In genomic region chr19:800360-801029, GRCh38 we compare ENCODE assay signal across 7 cellular contexts. TPM values are rescaled to one million over a fixed set of nuclear protein-coding genes. Genes with fewer than 3 reads are reported as not detected.
DNase-seq lines count a peak whose midpoint lies in the region; ATAC-seq and TF ChIP-seq lines count a peak whose summit lies in the region.

No MANE protein-coding gene starts in this region.

- H3K4me3 ChIP-seq in HEK293 (ENCODE audit: low read depth, low read length) (peak overlapping the region; percentile 21), iPS-20b (ENCODE audit: low read length) (peak overlapping the region; percentile 96)

- no peaks in the 10 kb centered on the region for H3K9me3 ChIP-seq in HEK293 (ENCODE audit: control insufficient read depth, insufficient read depth, low read depth, low read length)
- H3K9me3 ChIP-seq in iPS-20b (ENCODE audit: insufficient read depth, low read depth, low read length), result no peaks in the 10 kb centered on the region

- peak overlapping the region; percentile 92 for H3K4me3 Mint-ChIP-seq in activated T-helper 1 cell treated with anti-CD3 and anti-CD28 coated beads, Interleukin-12 subunit alpha, Interleukin-12 subunit beta, Interleukin-2, Interleukin-4 antibody, amounts not matched to agents 30 ng/mL and 10 ng/mL and 1 ng/mL, durations not matched to agents 14 hours and 24 hours and 36 hours
- peak overlapping the region; percentile 89 for H3K4me3 Mint-ChIP-seq in stimulated activated memory B cell treated with anti-CD40 and anti-IgM and Interleukin-4, amounts not matched to agents 10 μg/mL and 1 μg/mL and 100 μg/mL, for 72 hours

- H3K27ac Mint-ChIP-seq in activated T-helper 1 cell treated with anti-CD3 and anti-CD28 coated beads, Interleukin-12 subunit alpha, Interleukin-12 subunit beta, Interleukin-2, Interleukin-4 antibody, amounts not matched to agents 30 ng/mL and 10 ng/mL and 1 ng/mL, durations not matched to agents 14 hours and 24 hours and 36 hours, result peak overlapping the region; percentile 58
- H3K27ac Mint-ChIP-seq in stimulated activated memory B cell treated with anti-CD40 and anti-IgM and Interleukin-4, amounts not matched to agents 10 μg/mL and 1 μg/mL and 100 μg/mL, for 72 hours, result peak overlapping the region; percentile 90

- H3K36me3 Mint-ChIP-seq in activated T-helper 1 cell treated with anti-CD3 and anti-CD28 coated beads, Interleukin-12 subunit alpha, Interleukin-12 subunit beta, Interleukin-2, Interleukin-4 antibody, amounts not matched to agents 30 ng/mL and 10 ng/mL and 1 ng/mL, durations not matched to agents 14 hours and 24 hours and 36 hours (ENCODE audit: low read depth), result peaks cover 40% of the 10 kb centered on the region
- H3K36me3 Mint-ChIP-seq in stimulated activated memory B cell treated with anti-CD40 and anti-IgM and Interleukin-4, amounts not matched to agents 10 μg/mL and 1 μg/mL and 100 μg/mL, for 72 hours, result peaks cover 47% of the 10 kb centered on the region

- POLR2A ChIA-PET in HEK293 (lab: Yijun Ruan, JAX), result interaction anchor here (0.9 to 1.7 kb wide), 5 partner anchors 9 to 26 kb away, joined by 3 to 5 read pairs (median 4); no protein-coding TSS in a partner anchor

- peak overlapping the region; percentile 97 for H3K27ac ChIP-seq in HEK293 (ENCODE audit: extremely low read depth, low read depth, low read length)
- peak overlapping the region; percentile 36 for H3K27ac ChIP-seq in iPS-20b (ENCODE audit: low read length)

- intact Hi-C loops in activated T-helper 1 cell treated with anti-CD3 and anti-CD28 coated beads, Interleukin-12 subunit alpha, Interleukin-12 subunit beta, Interleukin-2, Interleukin-4 antibody, amounts not matched to agents 30 ng/mL and 10 ng/mL and 1 ng/mL, durations not matched to agents 14 hours and 24 hours and 36 hours (cut with micrococcal nuclease), result no loop called here

- peaks cover 19% of the 10 kb centered on the region for H3K4me1 Mint-ChIP-seq in activated T-helper 1 cell treated with anti-CD3 and anti-CD28 coated beads, Interleukin-12 subunit alpha, Interleukin-12 subunit beta, Interleukin-2, Interleukin-4 antibody, amounts not matched to agents 30 ng/mL and 10 ng/mL and 1 ng/mL, durations not matched to agents 14 hours and 24 hours and 36 hours (ENCODE audit: low read depth)
- H3K4me1 Mint-ChIP-seq in stimulated activated memory B cell treated with anti-CD40 and anti-IgM and Interleukin-4, amounts not matched to agents 10 μg/mL and 1 μg/mL and 100 μg/mL, for 72 hours, result peaks cover 52% of the 10 kb centered on the region

- no peaks in the 10 kb centered on the region for H3K9me3 Mint-ChIP-seq in activated T-helper 1 cell treated with anti-CD3 and anti-CD28 coated beads, Interleukin-12 subunit alpha, Interleukin-12 subunit beta, Interleukin-2, Interleukin-4 antibody, amounts not matched to agents 30 ng/mL and 10 ng/mL and 1 ng/mL, durations not matched to agents 14 hours and 24 hours and 36 hours
- H3K9me3 Mint-ChIP-seq in stimulated activated memory B cell treated with anti-CD40 and anti-IgM and Interleukin-4, amounts not matched to agents 10 μg/mL and 1 μg/mL and 100 μg/mL, for 72 hours, result no peaks in the 10 kb centered on the region

- peak overlapping the region; percentile 41; the same call in 1 of the 2 replicates for H3K9ac ChIP-seq in iPS-20b (ENCODE audit: low read depth, low read length)

- H3K27me3 Mint-ChIP-seq in activated T-helper 1 cell treated with anti-CD3 and anti-CD28 coated beads, Interleukin-12 subunit alpha, Interleukin-12 subunit beta, Interleukin-2, Interleukin-4 antibody, amounts not matched to agents 30 ng/mL and 10 ng/mL and 1 ng/mL, durations not matched to agents 14 hours and 24 hours and 36 hours (ENCODE audit: insufficient read depth), result no peaks in the 10 kb centered on the region
- H3K27me3 Mint-ChIP-seq in stimulated activated memory B cell treated with anti-CD40 and anti-IgM and Interleukin-4, amounts not matched to agents 10 μg/mL and 1 μg/mL and 100 μg/mL, for 72 hours, result no peaks in the 10 kb centered on the region

- TF ChIP-seq CTCF in HEK293 (tag by site-specific recombination; IDR thresholded peaks at IDR 0.05), result no peak

- peaks cover 0 to 74% of the 10 kb centered on the region in 2 experiments; a peak in 2 of 3 replicates for H3K36me3 ChIP-seq in HEK293 (ENCODE audit: control insufficient read depth in 2 of 2, insufficient read depth in 1 of 2, low read length in 2 of 2)
- H3K36me3 ChIP-seq in iPS-20b (ENCODE audit: insufficient read depth, low read depth, low read length), result peaks cover 73% of the 10 kb centered on the region

- peaks cover 25% of the 10 kb centered on the region for H3K4me1 ChIP-seq in HEK293 (ENCODE audit: control insufficient read depth, insufficient read depth, low read length)
- H3K4me1 ChIP-seq in iPS-20b (ENCODE audit: insufficient read depth, low read length), result peaks cover 13% of the 10 kb centered on the region

- no peaks in the 10 kb centered on the region for H3K27me3 ChIP-seq in iPS-20b (ENCODE audit: insufficient read depth, low read length)

- CTCF ChIA-PET in HEK293 (lab: Yijun Ruan, JAX), result interaction anchor here (0.9 to 1.0 kb wide), 2 partner anchors 30 to 31 kb away, joined by 4 to 6 read pairs; no protein-coding TSS in a partner anchor

- no peak for ATAC-seq in stimulated activated memory B cell treated with anti-CD40 and anti-IgM and Interleukin-4, amounts not matched to agents 10 μg/mL and 1 μg/mL and 100 μg/mL, for 72 hours
- no peak for ATAC-seq in GM18861 (IDR thresholded peaks at IDR 0.05; ENCODE audit: unreplicated experiment)

- no peak for DNase-seq in activated T-helper 1 cell treated with anti-CD3 and anti-CD28 coated beads, Interleukin-12 subunit alpha, Interleukin-12 subunit beta, Interleukin-2, Interleukin-4 antibody, amounts not matched to agents 30 ng/mL and 10 ng/mL and 1 ng/mL, durations not matched to agents 14 hours and 24 hours and 36 hours (ENCODE audit: low spot score)
- no peak for DNase-seq in hippocampal formation (lab: John Stamatoyannopoulos, UW)
- no peak for DNase-seq in activated CD4-positive, alpha-beta T cell treated with anti-CD3 and anti-CD28 coated beads for 1 hour

TF ChIP-seq in HEK293, 187 proteins besides CTCF, POLR2A, EP300 and RAD21 (continues in another document):
- TF ChIP-seq INSM2 (tag by site-specific recombination; IDR thresholded peaks at IDR 0.05), result no peak
- TF ChIP-seq, protein P1, sequence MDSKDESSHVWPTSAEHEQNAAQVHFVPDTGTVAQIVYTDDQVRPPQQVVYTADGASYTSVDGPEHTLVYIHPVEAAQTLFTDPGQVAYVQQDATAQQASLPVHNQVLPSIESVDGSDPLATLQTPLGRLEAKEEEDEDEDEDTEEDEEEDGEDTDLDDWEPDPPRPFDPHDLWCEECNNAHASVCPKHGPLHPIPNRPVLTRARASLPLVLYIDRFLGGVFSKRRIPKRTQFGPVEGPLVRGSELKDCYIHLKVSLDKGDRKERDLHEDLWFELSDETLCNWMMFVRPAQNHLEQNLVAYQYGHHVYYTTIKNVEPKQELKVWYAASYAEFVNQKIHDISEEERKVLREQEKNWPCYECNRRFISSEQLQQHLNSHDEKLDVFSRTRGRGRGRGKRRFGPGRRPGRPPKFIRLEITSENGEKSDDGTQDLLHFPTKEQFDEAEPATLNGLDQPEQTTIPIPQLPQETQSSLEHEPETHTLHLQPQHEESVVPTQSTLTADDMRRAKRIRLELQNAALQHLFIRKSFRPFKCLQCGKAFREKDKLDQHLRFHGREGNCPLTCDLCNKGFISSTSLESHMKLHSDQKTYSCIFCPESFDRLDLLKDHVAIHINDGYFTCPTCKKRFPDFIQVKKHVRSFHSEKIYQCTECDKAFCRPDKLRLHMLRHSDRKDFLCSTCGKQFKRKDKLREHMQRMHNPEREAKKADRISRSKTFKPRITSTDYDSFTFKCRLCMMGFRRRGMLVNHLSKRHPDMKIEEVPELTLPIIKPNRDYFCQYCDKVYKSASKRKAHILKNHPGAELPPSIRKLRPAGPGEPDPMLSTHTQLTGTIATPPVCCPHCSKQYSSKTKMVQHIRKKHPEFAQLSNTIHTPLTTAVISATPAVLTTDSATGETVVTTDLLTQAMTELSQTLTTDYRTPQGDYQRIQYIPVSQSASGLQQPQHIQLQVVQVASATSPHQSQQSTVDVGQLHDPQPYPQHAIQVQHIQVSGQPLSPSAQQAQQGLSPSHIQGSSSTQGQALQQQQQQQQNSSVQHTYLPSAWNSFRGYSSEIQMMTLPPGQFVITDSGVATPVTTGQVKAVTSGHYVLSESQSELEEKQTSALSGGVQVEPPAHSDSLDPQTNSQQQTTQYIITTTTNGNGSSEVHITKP (tag by site-specific recombination; IDR thresholded peaks at IDR 0.05), result peak; percentile 66

RNA-seq across cellular contexts. Expression of gene PTBP1, which starts 3.2 kb away (rescaled TPM):
- 735 and 829 TPM in 2 replicates for total RNA-seq in activated T-helper 1 cell treated with anti-CD3 and anti-CD28 coated beads, Interleukin-12 subunit alpha, Interleukin-12 subunit beta, Interleukin-2, Interleukin-4 antibody, amounts not matched to agents 30 ng/mL and 10 ng/mL and 1 ng/mL, durations not matched to agents 14 hours and 24 hours and 36 hours

RNA-seq across cellular contexts. Expression of gene PLPPR3, which starts 21.3 kb away (rescaled TPM):
- total RNA-seq in activated T-helper 1 cell treated with anti-CD3 and anti-CD28 coated beads, Interleukin-12 subunit alpha, Interleukin-12 subunit beta, Interleukin-2, Interleukin-4 antibody, amounts not matched to agents 30 ng/mL and 10 ng/mL and 1 ng/mL, durations not matched to agents 14 hours and 24 hours and 36 hours, result not detected in 2 replicates

RNA-seq across cellular contexts. Expression of gene AZU1, which starts 27.1 kb away (rescaled TPM):
- not detected in 2 replicates for total RNA-seq in activated T-helper 1 cell treated with anti-CD3 and anti-CD28 coated beads, Interleukin-12 subunit alpha, Interleukin-12 subunit beta, Interleukin-2, Interleukin-4 antibody, amounts not matched to agents 30 ng/mL and 10 ng/mL and 1 ng/mL, durations not matched to agents 14 hours and 24 hours and 36 hours

RNA-seq across cellular contexts. Expression of gene PRTN3, which starts 40.3 kb away (rescaled TPM):
- total RNA-seq in activated T-helper 1 cell treated with anti-CD3 and anti-CD28 coated beads, Interleukin-12 subunit alpha, Interleukin-12 subunit beta, Interleukin-2, Interleukin-4 antibody, amounts not matched to agents 30 ng/mL and 10 ng/mL and 1 ng/mL, durations not matched to agents 14 hours and 24 hours and 36 hours, result not detected in 2 replicates

RNA-seq across cellular contexts. Expression of gene MISP, which starts 49.6 kb away (rescaled TPM):
- not detected in 2 replicates for total RNA-seq in activated T-helper 1 cell treated with anti-CD3 and anti-CD28 coated beads, Interleukin-12 subunit alpha, Interleukin-12 subunit beta, Interleukin-2, Interleukin-4 antibody, amounts not matched to agents 30 ng/mL and 10 ng/mL and 1 ng/mL, durations not matched to agents 14 hours and 24 hours and 36 hours
